Comparison of ENCODE assay signal across 10 cellular contexts in the genomic region with DNA sequence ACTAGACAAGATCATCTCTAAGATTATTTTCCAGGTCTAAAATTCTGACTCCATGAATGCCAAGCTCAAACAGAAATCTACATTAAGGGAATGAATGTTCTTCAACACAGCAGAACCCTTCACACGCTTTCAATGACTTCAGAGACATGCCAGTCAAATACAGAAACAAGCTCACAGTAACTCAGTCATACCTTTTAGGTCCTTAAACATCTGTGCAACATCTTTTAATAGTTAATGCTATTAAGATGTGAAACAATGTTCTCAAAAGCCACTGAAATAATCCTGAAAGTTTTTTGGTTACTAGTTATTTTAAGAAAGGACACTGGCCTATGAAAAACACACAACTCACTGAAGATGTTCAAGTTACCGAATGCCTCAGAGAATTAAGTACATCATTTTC. TPM values are rescaled to one million over a fixed set of nuclear protein-coding genes. Genes with fewer than 3 reads are reported as not detected.
DNase-seq lines count a peak whose midpoint lies in the region; ATAC-seq and TF ChIP-seq lines count a peak whose summit lies in the region.
"Had no signal": no experiment of that assay in that cellular context is flagged by ENCODE, and none has a peak within 500 bp of the region (broad histone marks: within the 10 kb centered on the region; RNA-seq: fewer than 3 reads in every experiment).

No MANE protein-coding gene starts in this region.

- peaks cover 7 to 26% of the 10 kb centered on the region in 2 donors for H3K36me3 Mint-ChIP-seq in activated T-cell treated with anti-CD3 and anti-CD28 coated beads, Interleukin-2, amount 50 U/mL, for 72 hours (ENCODE audit: insufficient read depth in 2 of 2)

- no peak for TF ChIP-seq CTCF in RWPE2 (IDR thresholded peaks at IDR 0.05; ENCODE audit: poor library complexity, severe bottlenecking)

- ATAC-seq in activated T-cell treated with anti-CD3 and anti-CD28 coated beads, Interleukin-2, amount 50 U/mL, for 72 hours (replicated peaks in 1 of 2), result no peak
- no peak for ATAC-seq in RWPE2 (ENCODE audit: low read depth)

- no peak overlapping the region for H3K27ac Mint-ChIP-seq in activated T-cell treated with anti-CD3 and anti-CD28 coated beads, Interleukin-2, amount 50 U/mL, for 72 hours

- H3K36me3 ChIP-seq in RWPE2 (ENCODE audit: low read depth), result peaks cover 55% of the 10 kb centered on the region

- peaks cover 52% of the 10 kb centered on the region for H3K4me1 ChIP-seq in RWPE2 (ENCODE audit: insufficient read depth, poor library complexity, severe bottlenecking)

- no peaks in the 10 kb centered on the region for H3K27me3 ChIP-seq in RWPE2 (ENCODE audit: insufficient read depth, poor library complexity, severe bottlenecking)

- no peak overlapping the region for H3K27ac ChIP-seq in RWPE2 (ENCODE audit: poor library complexity, severe bottlenecking)
- H3K27ac ChIP-seq in epithelial cell of prostate, result peak overlapping the region; percentile 95

- peaks cover 18% of the 10 kb centered on the region for H3K27me3 Mint-ChIP-seq in activated T-cell treated with anti-CD3 and anti-CD28 coated beads, Interleukin-2, amount 50 U/mL, for 72 hours (ENCODE audit: low read depth)

- peak overlapping the region; percentile 58 to 99 for H3K4me3 Mint-ChIP-seq in activated T-cell treated with anti-CD3 and anti-CD28 coated beads, Interleukin-2, amount 50 U/mL, for 72 hours

- no peaks in the 10 kb centered on the region for H3K9me3 Mint-ChIP-seq in activated T-cell treated with anti-CD3 and anti-CD28 coated beads, Interleukin-2, amount 50 U/mL, for 72 hours

- no peaks in the 10 kb centered on the region for H3K9me3 ChIP-seq in RWPE2 (ENCODE audit: severe bottlenecking)

- H3K4me1 Mint-ChIP-seq in activated T-cell treated with anti-CD3 and anti-CD28 coated beads, Interleukin-2, amount 50 U/mL, for 72 hours (ENCODE audit: low read depth), result peaks cover 62% of the 10 kb centered on the region

- no peak for DNase-seq in activated T-cell treated with anti-CD3 and anti-CD28 coated beads, Interleukin-2, amount 50 U/mL, for 72 hours
- no peak for DNase-seq in activated T-cell treated with anti-CD3 and anti-CD28 coated beads, Interleukin-2, amount 50 U/mL, for 48 hours
- DNase-seq in RWPE2 (ENCODE audit: low spot score) (no peak), epithelial cell of prostate (ENCODE audit: low read depth, low spot score) (no peak), skeletal muscle cell (ENCODE audit: low read depth) (no peak), NCI-H446 treated with DMSO at 0.1 percent for 48 hours (lab: John Stamatoyannopoulos, UW) (no peak), H4 (ENCODE audit: low spot score) (no peak), T1000 (lab: John Stamatoyannopoulos, UW) (no peak)
- DNase-seq: C1 segment of cervical spinal cord, NCI-H1436 had no signal

- H3K4me3 ChIP-seq in RWPE2 (ENCODE audit: severe bottlenecking) (peak overlapping the region; percentile 71), skeletal muscle cell (ENCODE audit: low read depth, low read length) (peak overlapping the region; percentile 88)

RNA-seq across cellular contexts. Expression of gene DLG1, which starts 2.5 kb away (rescaled TPM):
- 10 to 100 TPM; 70.3 to 70.8 TPM for total RNA-seq in activated T-cell treated with anti-CD3 and anti-CD28 coated beads, Interleukin-2, amount 50 U/mL, for 72 hours
- total RNA-seq in H4 (2014; rRNA removed; shearing (Covaris generic)), result 46.6 and 64.5 TPM in 2 replicates
